Comparison of ENCODE assay signal across 8 cellular contexts in genomic region chr13:73060251-73061160, GRCh38. TPM values are rescaled to one million over a fixed set of nuclear protein-coding genes. Genes with fewer than 3 reads are reported as not detected.
A peak's percentile ranks its signal among the peaks of the same experiment; 100 is the strongest.
DNase-seq lines count a peak whose midpoint lies in the region; ATAC-seq and TF ChIP-seq lines count a peak whose summit lies in the region.

No MANE protein-coding gene starts in this region.

- peaks cover 0 to 16% (median 9%) of the 10 kb centered on the region in 10 experiments; a peak in 10 of 20 replicates for H3K4me1 ChIP-seq in BLaER1 treated with 17β-estradiol and CSF1 and Interleukin-3, amounts not matched to agents 10 nM and 100 nM
- peaks cover 16% of the 10 kb centered on the region for H3K4me1 ChIP-seq in psoas muscle

- ATAC-seq in psoas muscle (peak in 3 of 4 donors; percentile 23 to 54 (median 46)), GM21576 (IDR thresholded peaks at IDR 0.05; ENCODE audit: unreplicated experiment) (no peak), GM19035 (IDR thresholded peaks at IDR 0.05; ENCODE audit: unreplicated experiment) (no peak)

- no peak overlapping the region for H3K9ac ChIP-seq in BLaER1 treated with 17β-estradiol and CSF1 and Interleukin-3, amounts not matched to agents 10 nM and 100 nM

- H3K4me1 Mint-ChIP-seq in activated CD4-positive, alpha-beta memory T cell treated with anti-CD3 and anti-CD28 coated beads, Interleukin-2, amount 10 ng/mL, durations not matched to agents 7 days and 5 days: peaks cover 21% of the 10 kb centered on the region

- no peaks in the 10 kb centered on the region for H3K9me3 Mint-ChIP-seq in activated CD4-positive, alpha-beta memory T cell treated with anti-CD3 and anti-CD28 coated beads, Interleukin-2, amount 10 ng/mL, durations not matched to agents 7 days and 5 days

- H3K4me3 Mint-ChIP-seq in activated CD4-positive, alpha-beta memory T cell treated with anti-CD3 and anti-CD28 coated beads, Interleukin-2, amount 10 ng/mL, durations not matched to agents 7 days and 5 days: peak overlapping the region; percentile 76

- no peak overlapping the region for H3K27ac ChIP-seq in BLaER1 treated with 17β-estradiol and CSF1 and Interleukin-3, amounts not matched to agents 10 nM and 100 nM
- H3K27ac ChIP-seq in psoas muscle: peak overlapping the region; percentile 74

- intact Hi-C loops in psoas muscle (cut with DNase I): no loop called here

- 7 to 15% (median 8%) methylated on average over 26 of the region's 26 CpGs for WGBS in psoas muscle, 3 donors

- H3K4me3 ChIP-seq in BLaER1 treated with 17β-estradiol and CSF1 and Interleukin-3, amounts not matched to agents 10 nM and 100 nM: peak overlapping the region; percentile 31 to 79 (median 72); a peak in 17 of 20 replicates
- H3K4me3 ChIP-seq in HFF-Myc (replicated peaks; ENCODE audit: low read depth, low read length) (peak overlapping the region; percentile 67), psoas muscle (peak overlapping the region; percentile 76)

- H4K20me1 ChIP-seq in BLaER1 treated with 17β-estradiol and CSF1 and Interleukin-3, amounts not matched to agents 10 nM and 100 nM: peaks cover 0 to 18% (median 7%) of the 10 kb centered on the region in 11 experiments; a peak in 10 of 22 replicates

- TF ChIP-seq CTCF in HFF-Myc (IDR thresholded peaks at IDR 0.05; ENCODE audit: low read depth, low read length, missing control alignments) (no peak), psoas muscle (IDR thresholded peaks at IDR 0.05) (no peak)

- peak overlapping the region; percentile 48 to 100 (median 97) for H3K4me2 ChIP-seq in BLaER1 treated with 17β-estradiol and CSF1 and Interleukin-3, amounts not matched to agents 10 nM and 100 nM

- no peak overlapping the region for H3K27ac Mint-ChIP-seq in activated CD4-positive, alpha-beta memory T cell treated with anti-CD3 and anti-CD28 coated beads, Interleukin-2, amount 10 ng/mL, durations not matched to agents 7 days and 5 days

- H3K9me3 ChIP-seq in BLaER1 treated with 17β-estradiol and CSF1 and Interleukin-3, amounts not matched to agents 10 nM and 100 nM (replicated peaks in 1 of 11): no peaks in the 10 kb centered on the region
- H3K9me3 ChIP-seq in psoas muscle: no peaks in the 10 kb centered on the region

- POLR2A ChIA-PET in activated CD4-positive, alpha-beta memory T cell treated with anti-CD3 and anti-CD28 coated beads, Interleukin-2, amount 10 ng/mL, durations not matched to agents 7 days and 5 days (lab: Charles Lee): no interaction called here

- peaks cover 52 to 71% (median 68%) of the 10 kb centered on the region in 11 experiments for H3K27me3 ChIP-seq in BLaER1 treated with 17β-estradiol and CSF1 and Interleukin-3, amounts not matched to agents 10 nM and 100 nM
- H3K27me3 ChIP-seq in psoas muscle (ENCODE audit: insufficient read depth in 3 of 3, low read length in 2 of 3): no peaks in the 10 kb centered on the region

- DNase-seq in HFF-Myc (ENCODE audit: extremely low read depth, low read depth): peak; percentile 52
- no peak for DNase-seq in activated CD4-positive, alpha-beta memory T cell treated with anti-CD3 and anti-CD28 coated beads, Interleukin-2, amount 10 ng/mL, durations not matched to agents 7 days and 5 days
- DNase-seq in glomerular visceral epithelial cell (ENCODE audit: extremely low spot score): peak; percentile 40
- DNase-seq in psoas muscle: peak; percentile 33 to 61
- DNase-seq in Kasumi-1 (lab: John Stamatoyannopoulos, UW): no peak

- no peaks in the 10 kb centered on the region for H3K36me3 ChIP-seq in BLaER1 treated with 17β-estradiol and CSF1 and Interleukin-3, amounts not matched to agents 10 nM and 100 nM
- H3K36me3 ChIP-seq in psoas muscle (ENCODE audit: insufficient read depth in 1 of 2, low read depth in 1 of 2): peaks cover 0 to 34% of the 10 kb centered on the region in 2 donors

- CTCF ChIA-PET in activated CD4-positive, alpha-beta memory T cell treated with anti-CD3 and anti-CD28 coated beads, Interleukin-2, amount 10 ng/mL, durations not matched to agents 7 days and 5 days (lab: Charles Lee): interaction anchor here (0.6 to 1.2 kb wide), 4 partner anchors 135 to 642 kb away, joined by 3 to 6 read pairs (median 4); no protein-coding TSS in a partner anchor

- H3K36me3 Mint-ChIP-seq in activated CD4-positive, alpha-beta memory T cell treated with anti-CD3 and anti-CD28 coated beads, Interleukin-2, amount 10 ng/mL, durations not matched to agents 7 days and 5 days (ENCODE audit: low read depth): peaks cover 2% of the 10 kb centered on the region

- H3K27me3 Mint-ChIP-seq in activated CD4-positive, alpha-beta memory T cell treated with anti-CD3 and anti-CD28 coated beads, Interleukin-2, amount 10 ng/mL, durations not matched to agents 7 days and 5 days: peaks cover 38% of the 10 kb centered on the region

RNA-seq across cellular contexts. Expression of gene KLF5, which starts 1.7 kb away (rescaled TPM):
- 1 to 10 TPM; 1.6 to 2.3 TPM for total RNA-seq in activated CD4-positive, alpha-beta memory T cell treated with anti-CD3 and anti-CD28 coated beads, Interleukin-2, amount 10 ng/mL, durations not matched to agents 7 days and 5 days
- total RNA-seq in psoas muscle: 10 to 100 TPM in 2 of 4 donors, 1 to 10 TPM in 2; 8.0 to 48.2 (median 9.8) TPM
- polyA plus RNA-seq in psoas muscle: 10 to 100 TPM in 2 of 3 donors, 1 to 10 TPM in 1; 8.3 to 13.5 (median 12.8) TPM

Comparison
In these comparisons a context has a peak if more than half of its experiments do, and no peak if none do; other contexts are left out.
1. DNase-seq: peak in HFF-Myc (single experiment), glomerular visceral epithelial cell (single experiment) and psoas muscle (2 of 2); none in activated CD4-positive, alpha-beta memory T cell treated with anti-CD3 and anti-CD28 coated beads, Interleukin-2, amount 10 ng/mL, durations not matched to agents 7 days and 5 days (single experiment) and Kasumi-1 (0 of 2).
2. ATAC-seq: peak in psoas muscle (3 of 4); none in GM21576 (single experiment) and GM19035 (single experiment).
3. Peak in every context shown above with its lines, with median percentiles within 50 percentile points of each other: H3K4me3 ChIP-seq.